In genomic region chr17:67364847-67365761, GRCh38 we compare ENCODE assay signal across 8 cellular contexts. TPM values are rescaled to one million over a fixed set of nuclear protein-coding genes. Genes with fewer than 3 reads are reported as not detected.
DNase-seq lines count a peak whose midpoint lies in the region; ATAC-seq and TF ChIP-seq lines count a peak whose summit lies in the region.

No MANE protein-coding gene starts in this region.

- peaks cover 5% of the 10 kb centered on the region for H3K36me3 ChIP-seq in IMR-90 (ENCODE audit: control insufficient read depth, insufficient read depth, low read length)
- H3K36me3 ChIP-seq in mammary epithelial cell (ENCODE audit: insufficient read depth, low read length): peaks cover 4% of the 10 kb centered on the region
- no peaks in the 10 kb centered on the region for H3K36me3 ChIP-seq in mucosa of stomach (ENCODE audit: control insufficient read depth, insufficient read depth, low read length)

- no peak for TF ChIP-seq POLR2A in IMR-90 (IDR thresholded peaks at IDR 0.05; ENCODE audit: low read depth, low read length)

- POLR2A ChIA-PET in IMR-90 (lab: Charles Lee; ENCODE audit: unreplicated experiment): interaction anchor here (0.6 kb wide), 1 partner anchor 371 kb away, joined by 3 read pairs; no protein-coding TSS in a partner anchor

- BruUV-seq in IMR-90 (replicated peaks; lab: Mats Ljungman, UMichigan): TSS peak; percentile 42
- BruUV-seq in mammary epithelial cell (replicated peaks; lab: Mats Ljungman, UMichigan): TSS peak; percentile 73

- TF ChIP-seq CTCF in AG09309 (IDR thresholded peaks at IDR 0.05; ENCODE audit: control insufficient read depth, insufficient read depth, low read depth, low read length, missing control alignments) (no peak), IMR-90 (conservative IDR thresholded peaks at IDR 0.05; ENCODE audit: low read depth, low read length) (no peak), mammary epithelial cell (conservative IDR thresholded peaks at IDR 0.05 in 1 of 2, IDR thresholded peaks at IDR 0.05 in 1 of 2; ENCODE audit: extremely low read depth in 1 of 2, insufficient read depth in 1 of 2, low read depth in 1 of 2, low read length in 2 of 2) (no peak)

- H2BK5ac ChIP-seq in IMR-90 (ENCODE audit: low read depth, low read length, poor library complexity, severe bottlenecking): peak overlapping the region; percentile 93

- H3K23ac ChIP-seq in IMR-90 (ENCODE audit: low read depth, low read length): peak overlapping the region; percentile 93

- peak overlapping the region; percentile 87; the same call in 1 of the 2 replicates for H3K4ac ChIP-seq in IMR-90 (ENCODE audit: low read depth, low read length)

- no peak overlapping the region for H4K91ac ChIP-seq in IMR-90 (ENCODE audit: insufficient read depth, low read depth, low read length)

- peak overlapping the region; percentile 64; the same call in 1 of the 2 replicates for H3K56ac ChIP-seq in IMR-90 (ENCODE audit: extremely low read depth, insufficient read depth, low read length)

- dilution Hi-C loops in IMR-90 (cut with HindIII; ENCODE audit: low sequenced_read_pairs, unreplicated experiment): no loop called here
- dilution Hi-C loops in mammary epithelial cell (cut with HindIII; ENCODE audit: low sequenced_read_pairs): loop anchor here (5.0 kb wide), 1 partner anchor 78 kb away; no protein-coding TSS in a partner anchor

- ATAC-seq in IMR-90 (ENCODE audit: low read depth) (no peak), HG03196 (IDR thresholded peaks at IDR 0.05; ENCODE audit: unreplicated experiment) (no peak), HG02610 (IDR thresholded peaks at IDR 0.05; ENCODE audit: unreplicated experiment) (no peak), GM21367 (IDR thresholded peaks at IDR 0.05; ENCODE audit: unreplicated experiment) (no peak)

- H3K27ac ChIP-seq in IMR-90 (ENCODE audit: insufficient read depth, low read length): peak overlapping the region; percentile 99
- H3K27ac ChIP-seq in mammary epithelial cell (ENCODE audit: insufficient read depth, low read depth, low read length): peak overlapping the region; percentile 94

- no peak overlapping the region for H2BK20ac ChIP-seq in IMR-90 (ENCODE audit: low read depth, low read length)

- 0 out of 3 replicates have a peak overlapping the region, but pooled peaks have one; percentile 2 for H2BK15ac ChIP-seq in IMR-90 (ENCODE audit: low read depth, low read length)

- peaks cover 3 to 13% of the 10 kb centered on the region in 2 experiments; a peak in 3 of 4 replicates for H3K79me1 ChIP-seq in IMR-90 (ENCODE audit: low read depth in 1 of 2, low read length in 2 of 2)

- peak overlapping the region; percentile 90 for H3K4me3 ChIP-seq in AG09309 (ENCODE audit: control insufficient read depth, low read depth, low read length)
- H3K4me3 ChIP-seq in IMR-90 (ENCODE audit: insufficient read depth, low read depth, low read length): peak overlapping the region; percentile 82
- peak overlapping the region; percentile 62 to 99 (median 80) for H3K4me3 ChIP-seq in mammary epithelial cell (replicated peaks in 1 of 3; ENCODE audit: insufficient read depth in 1 of 3, low read depth in 2 of 3, low read length in 3 of 3)
- H3K4me3 ChIP-seq in mucosa of stomach (ENCODE audit: low read length): peak overlapping the region; percentile 52

- peak overlapping the region; percentile 69 to 98; a peak in 1 of 4 replicates for H4K8ac ChIP-seq in IMR-90 (ENCODE audit: low read depth in 2 of 2, low read length in 2 of 2)

- H2BK120ac ChIP-seq in IMR-90 (ENCODE audit: low read depth, low read length): no peak overlapping the region

- H3K4me1 ChIP-seq in IMR-90 (ENCODE audit: control insufficient read depth, insufficient read depth, low read length) (peaks cover 9% of the 10 kb centered on the region), mammary epithelial cell (ENCODE audit: insufficient read depth, low read length) (peaks cover 28% of the 10 kb centered on the region), mucosa of stomach (ENCODE audit: control insufficient read depth, insufficient read depth, low read length) (peaks cover 10% of the 10 kb centered on the region)

- H3K9ac ChIP-seq in IMR-90 (ENCODE audit: low read depth, low read length) (peak overlapping the region; percentile 97), mammary epithelial cell (ENCODE audit: insufficient read depth, low read length) (peak overlapping the region; percentile 99), mucosa of stomach (ENCODE audit: low read length) (peak overlapping the region; percentile 92)

- in situ Hi-C loops in IMR-90 (cut with MboI; ENCODE audit: low sequenced_read_pairs) (no loop called here), mammary epithelial cell (cut with MboI; ENCODE audit: low sequenced_read_pairs in 2 of 2) (no loop called here)

- no peak overlapping the region for H3K18ac ChIP-seq in IMR-90 (ENCODE audit: low read depth, low read length)

- peaks cover 4% of the 10 kb centered on the region for H3K9me1 ChIP-seq in IMR-90 (ENCODE audit: insufficient read depth, low read length)

- TF ChIP-seq RAD21 in IMR-90 (IDR thresholded peaks at IDR 0.05; ENCODE audit: low read length): no peak

- no peak for DNase-seq in AG09309 (ENCODE audit: low read depth)
- no peak for DNase-seq in IMR-90
- DNase-seq in mammary epithelial cell: no peak
- DNase-seq in SKM-1 (lab: John Stamatoyannopoulos, UW; ENCODE audit: unreplicated experiment): no peak

- intact Hi-C loops in IMR-90 (cut with micrococcal nuclease) (no loop called here), mammary epithelial cell (cut with micrococcal nuclease) (loop anchor here (1.0 kb wide), 1 partner anchor 119 kb away; no protein-coding TSS in a partner anchor)

- H4K20me1 ChIP-seq in IMR-90 (ENCODE audit: insufficient read depth, low read length) (peaks cover 62% of the 10 kb centered on the region), mammary epithelial cell (ENCODE audit: insufficient read depth, low read length) (peaks cover 9% of the 10 kb centered on the region)

- H3K27me3 ChIP-seq in IMR-90 (ENCODE audit: control insufficient read depth, insufficient read depth, low read length): no peaks in the 10 kb centered on the region
- H3K27me3 ChIP-seq in mammary epithelial cell (ENCODE audit: insufficient read depth, low read length): no peaks in the 10 kb centered on the region
- no peaks in the 10 kb centered on the region for H3K27me3 ChIP-seq in mucosa of stomach (ENCODE audit: control insufficient read depth, insufficient read depth, low read length)

- CTCF ChIA-PET in IMR-90 (lab: Yijun Ruan, JAX) (interaction anchor here (1.0 kb wide), 1 partner anchor 18 kb away, joined by 3 read pairs; no protein-coding TSS in a partner anchor), mammary epithelial cell (lab: Charles Lee; ENCODE audit: low non-redundant PET) (interaction anchor here (0.6 kb wide), 1 partner anchor 144 kb away, joined by 5 read pairs; no protein-coding TSS in a partner anchor)

- H4K5ac ChIP-seq in IMR-90 (ENCODE audit: low read depth, low read length): peak overlapping the region; percentile 76; the same call in 1 of the 2 replicates

- H3K9me3 ChIP-seq in IMR-90 (ENCODE audit: control insufficient read depth, insufficient read depth, low read length) (no peaks in the 10 kb centered on the region), mammary epithelial cell (replicated peaks; ENCODE audit: insufficient read depth, low read length) (no peaks in the 10 kb centered on the region), mucosa of stomach (ENCODE audit: control insufficient read depth, low read length) (no peaks in the 10 kb centered on the region)

- H3K14ac ChIP-seq in IMR-90 (replicated peaks; ENCODE audit: low read depth, low read length): peak overlapping the region; percentile 91

- peak overlapping the region; percentile 99 for H3K4me2 ChIP-seq in IMR-90 (ENCODE audit: low read depth, low read length)
- H3K4me2 ChIP-seq in mammary epithelial cell (ENCODE audit: insufficient read depth, low read depth, low read length): peak overlapping the region; percentile 87

- no peak overlapping the region for H2AK9ac ChIP-seq in IMR-90 (replicated peaks; ENCODE audit: low read depth, low read length, poor library complexity)

- peak overlapping the region; percentile 89 for H2AK5ac ChIP-seq in IMR-90 (ENCODE audit: low read depth, low read length)

- 69% methylated on average over 9 of the region's 26 CpGs; no CpG with 5 or more reads in 1 of the 2 experiments for WGBS in IMR-90 (ENCODE audit: extremely low coverage in 2 of 2, insufficient read length in 1 of 2), 2 experiments
- 65% methylated on average over 18 of the region's 26 CpGs for WGBS in mammary epithelial cell (ENCODE audit: low coverage, missing lambda C conversion rate)

- H2AFZ ChIP-seq in IMR-90 (replicated peaks; ENCODE audit: low read length, poor library complexity) (no peak overlapping the region), mammary epithelial cell (ENCODE audit: low read depth, low read length) (no peak overlapping the region)

- peaks cover 63% of the 10 kb centered on the region for H3K79me2 ChIP-seq in mammary epithelial cell (ENCODE audit: insufficient read depth, low read length)

TF ChIP-seq in IMR-90, 13 proteins besides CTCF, POLR2A, EP300 and RAD21 (continues in another document):
- no peak for TF ChIP-seq MAZ (IDR thresholded peaks at IDR 0.05; ENCODE audit: borderline replicate concordance, low read depth, low read length)
- TF ChIP-seq CHD1 (IDR thresholded peaks at IDR 0.05; ENCODE audit: low read depth, low read length): no peak
- TF ChIP-seq MXI1 (IDR thresholded peaks at IDR 0.05; ENCODE audit: borderline replicate concordance, low read depth, low read length): no peak
- no peak for TF ChIP-seq ELK1 (IDR thresholded peaks at IDR 0.05; ENCODE audit: borderline replicate concordance, low read depth, low read length)

RNA-seq across cellular contexts. Expression of gene PSMD12, which starts 1.3 kb away (rescaled TPM):
- total RNA-seq in IMR-90 (2012; rRNA removed): 17.9 and 48.9 TPM in 2 replicates
- polyA plus RNA-seq in IMR-90 (2012; rRNA removed): 30.8 and 39.7 TPM in 2 replicates
- 8.4 and 11.2 TPM in 2 replicates for polyA plus RNA-seq in IMR-90 (2012; cell fraction: cytosol; rRNA removed)
- 3.8 and 14.1 TPM in 2 replicates for polyA plus RNA-seq in IMR-90 (2012; cell fraction: nucleus; rRNA removed; ENCODE audit: low replicate concordance)
- 10 to 100 TPM; 31.5 to 92.1 TPM for total RNA-seq in mammary epithelial cell
- 43.9 TPM for polyA plus RNA-seq in mammary epithelial cell
- polyA minus RNA-seq in mammary epithelial cell: 24.1 TPM

RNA-seq across cellular contexts. Expression of gene PITPNC1, which starts 12.0 kb away (rescaled TPM):
- total RNA-seq in IMR-90 (2012; rRNA removed) (4.1 and 5.0 TPM in 2 replicates), mammary epithelial cell (10 to 100 TPM in 1 of 2 donors, 1 to 10 TPM in 1; 5.7 to 35.8 TPM)
- polyA plus RNA-seq in IMR-90 (2012; rRNA removed) (3.4 and 4.1 TPM in 2 replicates), mammary epithelial cell (31.7 TPM)
- 0.93 and 2.8 TPM in 2 replicates for polyA plus RNA-seq in IMR-90 (2012; cell fraction: cytosol; rRNA removed)
- polyA plus RNA-seq in IMR-90 (2012; cell fraction: nucleus; rRNA removed; ENCODE audit: low replicate concordance): 0.82 and 2.8 TPM in 2 replicates
- polyA minus RNA-seq in mammary epithelial cell: 36.5 TPM
